In the genomic region with DNA sequence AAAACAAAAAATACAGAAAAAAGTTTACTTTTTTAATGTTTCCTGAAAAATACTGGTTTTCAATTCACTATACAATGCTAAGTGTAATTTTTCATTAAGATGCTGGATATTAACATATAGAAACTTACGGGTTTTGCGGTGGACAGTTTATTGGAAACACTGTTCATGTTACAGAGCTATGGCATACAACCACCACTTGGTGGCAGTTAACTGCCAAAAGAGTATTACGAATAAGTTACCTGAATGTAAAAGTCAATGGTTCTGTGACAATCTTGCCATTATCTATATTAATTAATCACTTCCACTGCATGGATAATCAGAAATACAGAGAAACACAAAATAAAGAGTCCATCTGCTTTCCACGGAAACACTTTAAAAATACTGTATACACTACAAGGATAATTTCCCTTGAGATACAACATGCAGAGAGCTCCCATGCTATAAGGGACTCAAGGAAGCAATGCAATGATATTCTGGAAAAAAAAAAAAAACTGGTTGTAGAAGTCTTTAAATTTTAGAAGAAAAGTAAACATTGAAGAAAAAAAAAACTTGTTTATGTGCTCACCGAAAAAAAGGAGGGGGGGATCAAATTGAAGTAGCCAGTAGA, we compare ENCODE assay signal across 8 cellular contexts.
A peak's percentile ranks its signal among the peaks of the same experiment; 100 is the strongest.
DNase-seq lines count a peak whose midpoint lies in the region; ATAC-seq and TF ChIP-seq lines count a peak whose summit lies in the region.

No MANE protein-coding gene starts in this region.

- H3K36me3 Mint-ChIP-seq in CD4-positive, CD25-positive, alpha-beta regulatory T cell = peaks cover 3% of the 10 kb centered on the region

- no peaks in the 10 kb centered on the region for H3K27me3 ChIP-seq in CD4-positive, CD25-positive, alpha-beta regulatory T cell (ENCODE audit: control insufficient read depth, insufficient read depth, low read length)
- H3K27me3 ChIP-seq in adrenal gland (no peaks in the 10 kb centered on the region), upper lobe of left lung (no peaks in the 10 kb centered on the region)

- peak; percentile 58 to 63 for ATAC-seq in CD4-positive, CD25-positive, alpha-beta regulatory T cell (ENCODE audit: low read depth in 2 of 2)
- ATAC-seq in HG02642 (IDR thresholded peaks at IDR 0.05; ENCODE audit: poor library complexity, unreplicated experiment) (peak; percentile 83), upper lobe of left lung (ENCODE audit: low FRiP score in 2 of 2) (peak in 1 of 2 donors; percentile 64)

- TF ChIP-seq POLR2A in adrenal gland (IDR thresholded peaks at IDR 0.05) (no peak), upper lobe of left lung (IDR thresholded peaks at IDR 0.05) (no peak)

- no peaks in the 10 kb centered on the region for H3K9me3 ChIP-seq in CD4-positive, CD25-positive, alpha-beta regulatory T cell (ENCODE audit: control insufficient read depth in 2 of 2, low read length in 2 of 2)
- H3K9me3 ChIP-seq in adrenal gland (replicated peaks in 1 of 3) = peaks cover 0 to 6% (median 0%) of the 10 kb centered on the region in 3 donors
- no peaks in the 10 kb centered on the region for H3K9me3 ChIP-seq in upper lobe of left lung

- H3K27ac Mint-ChIP-seq in CD4-positive, CD25-positive, alpha-beta regulatory T cell = no peak overlapping the region

- in situ Hi-C loops in GM13977 (cut with MboI; ENCODE audit: low pct_unique_long_range_greater_than_20kb, low sequenced_read_pairs, unreplicated experiment) = no loop called here

- no peak overlapping the region for H3K27ac ChIP-seq in CD4-positive, CD25-positive, alpha-beta regulatory T cell (ENCODE audit: insufficient read depth, low read length, poor library complexity, severe bottlenecking)
- H3K27ac ChIP-seq in adrenal gland (no peak overlapping the region), upper lobe of left lung (no peak overlapping the region)

- peak in 2 of 3 donors; percentile 46 to 61 for DNase-seq in CD4-positive, CD25-positive, alpha-beta regulatory T cell
- DNase-seq in GM13977 (ENCODE audit: low spot score) (peak; percentile 7), NCI-H146 (lab: John Stamatoyannopoulos, UW) (peak; percentile 44), adrenal gland (peak in 3 of 7 donors; percentile 9 to 28 (median 22)), iris pigment epithelial cell (ENCODE audit: low read depth) (peak; percentile 38), upper lobe of left lung (no peak), C1 segment of cervical spinal cord (lab: John Stamatoyannopoulos, UW) (no peak)

- no peaks in the 10 kb centered on the region for H3K9me3 Mint-ChIP-seq in CD4-positive, CD25-positive, alpha-beta regulatory T cell

- 36 to 39% (median 38%) methylated on average over 5 of the region's 5 CpGs for WGBS in adrenal gland, 4 donors
- 43 to 44% methylated on average over 5 of the region's 5 CpGs for whole genome bisulfite sequencing in upper lobe of left lung, 2 donors

- H3K36me3 ChIP-seq in CD4-positive, CD25-positive, alpha-beta regulatory T cell (ENCODE audit: control insufficient read depth, insufficient read depth, low read length) = no peaks in the 10 kb centered on the region
- no peaks in the 10 kb centered on the region for H3K36me3 ChIP-seq in adrenal gland (replicated peaks in 1 of 2)
- H3K36me3 ChIP-seq in upper lobe of left lung = no peaks in the 10 kb centered on the region

- peaks cover 7 to 32% (median 16%) of the 10 kb centered on the region in 4 donors for H3K4me1 Mint-ChIP-seq in CD4-positive, CD25-positive, alpha-beta regulatory T cell

- intact Hi-C loops in adrenal gland (cut with DNase I) = no loop called here

- H3K27me3 Mint-ChIP-seq in CD4-positive, CD25-positive, alpha-beta regulatory T cell = no peaks in the 10 kb centered on the region

- H3K4me1 ChIP-seq in CD4-positive, CD25-positive, alpha-beta regulatory T cell (ENCODE audit: control insufficient read depth, insufficient read depth, low read length, poor library complexity, severe bottlenecking) = no peaks in the 10 kb centered on the region
- H3K4me1 ChIP-seq in adrenal gland (replicated peaks in 1 of 2) (no peaks in the 10 kb centered on the region), upper lobe of left lung (peaks cover 0 to 9% (median 0%) of the 10 kb centered on the region in 4 donors)

- TF ChIP-seq EP300 in upper lobe of left lung (IDR thresholded peaks at IDR 0.05) = no peak

- H3K4me3 Mint-ChIP-seq in CD4-positive, CD25-positive, alpha-beta regulatory T cell = peak overlapping the region in 1 of 4 donors; percentile 32

- TF ChIP-seq CTCF in GM13977 (IDR thresholded peaks at IDR 0.05; ENCODE audit: extremely low read depth, insufficient read depth, missing control alignments) (peak; percentile 68), adrenal gland (IDR thresholded peaks at IDR 0.05) (peak; percentile 37 to 75 (median 59)), upper lobe of left lung (IDR thresholded peaks at IDR 0.05) (peak in 5 of 6 experiments; percentile 44 to 71 (median 62))

- H3K4me3 ChIP-seq in CD4-positive, CD25-positive, alpha-beta regulatory T cell (ENCODE audit: low read depth, low read length) = no peak overlapping the region
- H3K4me3 ChIP-seq in adrenal gland = no peak overlapping the region
- no peak overlapping the region for H3K4me3 ChIP-seq in upper lobe of left lung

Comparison
In these comparisons a context has a peak if more than half of its experiments do, and no peak if none do; other contexts are left out.
1. DNase-seq: peak in CD4-positive, CD25-positive, alpha-beta regulatory T cell (2 of 3), GM13977 (single experiment), NCI-H146 (single experiment) and iris pigment epithelial cell (single experiment); none in upper lobe of left lung (0 of 2) and C1 segment of cervical spinal cord (0 of 14).
2. Peak in every context shown above with its lines, with median percentiles within 50 percentile points of each other: CTCF ChIP-seq.